8 cellular contexts compared by ENCODE assay signal in the genomic region with DNA sequence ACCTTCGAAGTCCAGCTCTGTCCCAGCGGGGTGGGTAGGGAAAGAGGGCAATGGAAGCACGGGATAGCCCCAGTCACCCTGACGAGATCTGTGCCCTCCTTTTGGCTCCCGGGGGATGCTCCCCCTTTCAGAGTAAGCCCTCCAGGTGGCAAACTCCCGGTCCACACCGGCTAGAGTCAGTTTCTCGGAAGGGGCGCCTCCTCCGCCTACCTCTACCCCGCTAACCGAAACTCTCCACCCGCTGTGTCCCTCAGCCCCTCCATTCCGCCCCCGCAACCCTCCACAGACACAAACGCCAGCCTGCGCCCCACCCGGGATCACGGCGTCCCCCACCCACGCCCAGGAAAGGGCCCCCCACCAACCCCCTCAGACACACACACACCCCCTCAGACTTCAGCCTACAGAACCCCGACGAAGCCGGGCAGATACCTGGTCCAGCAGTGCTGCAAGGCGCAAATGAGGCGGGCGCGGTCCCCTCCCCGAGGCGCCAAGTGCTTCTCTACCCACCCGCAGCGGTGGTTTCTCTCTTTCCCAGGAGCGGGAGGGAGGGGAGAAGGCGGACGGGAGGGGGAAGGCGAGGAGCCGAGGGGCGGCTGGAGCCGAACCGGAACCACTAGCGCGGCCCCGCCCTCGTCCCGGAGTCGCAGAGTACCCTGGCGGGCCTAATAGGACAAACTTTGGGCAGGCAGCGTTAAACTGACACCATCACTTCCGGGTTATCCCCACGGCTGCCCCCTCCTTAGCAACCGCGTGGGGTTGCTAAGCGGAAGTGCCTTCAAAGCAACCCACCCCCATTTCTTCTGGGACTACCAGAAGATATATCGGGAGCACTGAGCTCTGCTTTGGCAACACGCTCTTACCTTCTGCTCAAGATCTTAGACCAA. TPM values are rescaled to one million over a fixed set of nuclear protein-coding genes. Genes with fewer than 3 reads are reported as not detected.
DNase-seq lines count a peak whose midpoint lies in the region; ATAC-seq and TF ChIP-seq lines count a peak whose summit lies in the region.

A gene (minus strand): TSS at position 615 of the 884 bp plus-strand sequence. CDS start 55,674 bp downstream, outside the sequence.

- H3K27me3 ChIP-seq in mononuclear cell (ENCODE audit: insufficient read depth, low read length) = no peaks in the 10 kb centered on the region

- peak within 1 kb of the TSS; percentile 95 for H3K4me3 Mint-ChIP-seq in Calu3 (ENCODE audit: low read depth, unreplicated experiment)
- H3K4me3 Mint-ChIP-seq in IgD-negative memory B cell = peak within 1 kb of the TSS; percentile 91 to 99 (median 98)

- H3K4me1 Mint-ChIP-seq in Calu3 (ENCODE audit: low read depth, unreplicated experiment) (peaks cover 16% of the 10 kb centered on the region), IgD-negative memory B cell (peaks cover 9 to 25% (median 13%) of the 10 kb centered on the region in 3 donors)

- H3K4me3 ChIP-seq in epithelial cell of esophagus (ENCODE audit: low read length) (peak within 1 kb of the TSS; percentile 95), mononuclear cell (ENCODE audit: low read length) (peak within 1 kb of the TSS; percentile 85)

- peaks cover 18% of the 10 kb centered on the region for H3K4me1 ChIP-seq in mononuclear cell (ENCODE audit: insufficient read depth, low read length)

- H3K27me3 Mint-ChIP-seq in Calu3 (ENCODE audit: unreplicated experiment) = no peaks in the 10 kb centered on the region
- H3K27me3 Mint-ChIP-seq in IgD-negative memory B cell = no peaks in the 10 kb centered on the region

- TF ChIP-seq CTCF in Calu3 (IDR thresholded peaks at IDR 0.05; ENCODE audit: unreplicated experiment) (no peak), epithelial cell of esophagus (IDR thresholded peaks at IDR 0.05; ENCODE audit: insufficient read depth, low read depth, low read length, missing control alignments) (no peak)

- ATAC-seq in GM21529 (IDR thresholded peaks at IDR 0.05; ENCODE audit: unreplicated experiment) = peak; percentile 98

- intact Hi-C loops in Calu3 (cut with micrococcal nuclease; ENCODE audit: unreplicated experiment) = loop anchor here (1.0 kb wide), 1 partner anchor 146 kb away; no protein-coding TSS in a partner anchor

- H3K36me3 Mint-ChIP-seq in Calu3 (ENCODE audit: insufficient read depth, unreplicated experiment) (peaks cover 21% of the 10 kb centered on the region), IgD-negative memory B cell (peaks cover 2% of the 10 kb centered on the region)

- DNase-seq in Calu3 (peak; percentile 96), OCI-M2 (lab: John Stamatoyannopoulos, UW; ENCODE audit: unreplicated experiment) (peak; percentile 74), activated T-cell treated with anti-CD3 and anti-CD28 coated beads for 4 hours (peak; percentile 92), epithelial cell of esophagus (ENCODE audit: low read depth) (peak; percentile 97)
- DNase-seq in stimulated activated CD8-positive, alpha-beta memory T cell treated with anti-CD3 and anti-CD28 coated beads, Interleukin-4, amount 100 ng/mL, for 1 hour (ENCODE audit: low read depth in 2 of 2, low spot score in 1 of 2) = peak; percentile 78 to 85

- H3K27ac Mint-ChIP-seq in Calu3 (ENCODE audit: unreplicated experiment) (peak within 1 kb of the TSS; percentile 80), IgD-negative memory B cell (peak within 1 kb of the TSS; percentile 93 to 95 (median 94))

- no TSS peak for BruUV-seq in Calu3 (replicated peaks; lab: Mats Ljungman, UMichigan)

- H3K9me3 ChIP-seq in mononuclear cell (ENCODE audit: low read depth, low read length) = no peaks in the 10 kb centered on the region

- H3K9me3 Mint-ChIP-seq in Calu3 (ENCODE audit: low read depth, unreplicated experiment) (no peaks in the 10 kb centered on the region), IgD-negative memory B cell (no peaks in the 10 kb centered on the region)

- CTCF ChIA-PET in Calu3 (lab: Charles Lee) = interaction anchor here (0.9 to 1.5 kb wide), 6 partner anchors 108 to 262 kb away, joined by 3 to 5 read pairs (median 3); a partner anchor contains a TSS

RNA-seq across cellular contexts. Expression of the gene that starts here (rescaled TPM):
- total RNA-seq in Calu3 (2022) = 23.9 and 26.7 TPM in 2 replicates
- polyA plus RNA-seq in IgD-negative memory B cell = 15.3 TPM
- 16.1 TPM for total RNA-seq in mononuclear cell

Comparison
In these comparisons a context has a peak if more than half of its experiments do, and no peak if none do; other contexts are left out.
1. Peak in every context shown above with its lines: DNase-seq, ATAC-seq and H3K4me3 ChIP-seq.